11 cellular contexts compared by ENCODE assay signal in genomic region chr6:16321341-16321710, GRCh38.
DNase-seq lines count a peak whose midpoint lies in the region; ATAC-seq and TF ChIP-seq lines count a peak whose summit lies in the region.
"Had no signal": no experiment of that assay in that cellular context is flagged by ENCODE, and none has a peak within 500 bp of the region (broad histone marks: within the 10 kb centered on the region; RNA-seq: fewer than 3 reads in every experiment).

No MANE protein-coding gene starts in this region.

- no peak overlapping the region for H3K4me3 Mint-ChIP-seq in CD4-positive, alpha-beta T cell
- H3K4me3 Mint-ChIP-seq: memory B cell had no signal

- no peak for DNase-seq in CD4-positive, alpha-beta T cell
- DNase-seq in SJCRH30 (no peak), SW 1271 (lab: John Stamatoyannopoulos, UW) (no peak), AG08396 (ENCODE audit: low spot score) (no peak), NCI-H2196 (lab: John Stamatoyannopoulos, UW; ENCODE audit: unreplicated experiment) (no peak), HT-29 (ENCODE audit: low spot score) (no peak)
- DNase-seq in effector memory CD4-positive, alpha-beta T cell: no peak

- POLR2A ChIA-PET in CD4-positive, alpha-beta T cell (lab: Charles Lee): no interaction called here

- H3K27ac Mint-ChIP-seq in CD4-positive, alpha-beta T cell: peak overlapping the region; percentile 94

- intact Hi-C loops in CD4-positive, alpha-beta T cell (cut with DNase I, micrococcal nuclease): loop anchor here (5.0 to 10.0 kb wide), 3 partner anchors 86 to 1074 kb away; partner anchors contain the start of genes JARID2 (in 1 of the 2) and MYLIP (in 1 of the 2)

- CTCF ChIA-PET in CD4-positive, alpha-beta T cell (lab: Charles Lee): interaction anchor here (2.4 to 3.4 kb wide), 2 partner anchors 11 to 193 kb away, joined by 8 to 23 read pairs; no protein-coding TSS in a partner anchor

- peaks cover 83% of the 10 kb centered on the region for H3K4me1 Mint-ChIP-seq in CD4-positive, alpha-beta T cell (ENCODE audit: low read depth)

- H3K9me3 ChIP-seq in CD4-positive, alpha-beta T cell (ENCODE audit: control insufficient read depth, low read length): no peaks in the 10 kb centered on the region
- no peaks in the 10 kb centered on the region for H3K9me3 ChIP-seq in SJCRH30 (replicated peaks)
- no peaks in the 10 kb centered on the region for H3K9me3 ChIP-seq in effector memory CD4-positive, alpha-beta T cell (ENCODE audit: control insufficient read depth, low read length)

- H3K4me1 ChIP-seq in SJCRH30 (peaks cover 43% of the 10 kb centered on the region), rectal smooth muscle tissue (ENCODE audit: control insufficient read depth, insufficient read depth, low read length) (peaks cover 22% of the 10 kb centered on the region)
- H3K4me1 ChIP-seq in effector memory CD4-positive, alpha-beta T cell (ENCODE audit: control insufficient read depth, insufficient read depth, low read length, poor library complexity, severe bottlenecking): peaks cover 56% of the 10 kb centered on the region

- H3K27ac ChIP-seq in CD4-positive, alpha-beta T cell (ENCODE audit: low read depth, low read length): peak overlapping the region; percentile 93
- H3K27ac ChIP-seq in SJCRH30 (peak overlapping the region; percentile 93; the same call in 1 of the 2 replicates), rectal smooth muscle tissue (ENCODE audit: low read depth, low read length) (peak overlapping the region; percentile 23)
- H3K27ac ChIP-seq in effector memory CD4-positive, alpha-beta T cell (ENCODE audit: insufficient read depth, low read length, poor library complexity, severe bottlenecking): peak overlapping the region; percentile 89

- no peaks in the 10 kb centered on the region for H3K27me3 ChIP-seq in CD4-positive, alpha-beta T cell (ENCODE audit: control insufficient read depth, insufficient read depth, low read length)
- H3K27me3 ChIP-seq in SJCRH30 (no peaks in the 10 kb centered on the region), rectal smooth muscle tissue (ENCODE audit: control insufficient read depth, insufficient read depth, low read length) (no peaks in the 10 kb centered on the region)
- H3K27me3 ChIP-seq in effector memory CD4-positive, alpha-beta T cell (replicated peaks; ENCODE audit: control insufficient read depth, insufficient read depth, low read length, poor library complexity, severe bottlenecking): no peaks in the 10 kb centered on the region

- peaks cover 11% of the 10 kb centered on the region for H3K36me3 Mint-ChIP-seq in CD4-positive, alpha-beta T cell (ENCODE audit: low read depth)

- no peak for TF ChIP-seq CTCF in CD4-positive, alpha-beta T cell (IDR thresholded peaks at IDR 0.05)

- no peaks in the 10 kb centered on the region for H3K9me3 Mint-ChIP-seq in CD4-positive, alpha-beta T cell
- H3K9me3 Mint-ChIP-seq: memory B cell; stimulated activated naive CD8-positive, alpha-beta T cell treated with anti-CD3 and anti-CD28 coated beads, Interleukin-15, Interleukin-2, amounts not matched to agents 100 ng/mL and 50 ng/mL, for 24 hours had no signal

- H3K4me3 ChIP-seq in SJCRH30 (no peak overlapping the region), rectal smooth muscle tissue (ENCODE audit: low read length) (no peak overlapping the region)
- no peak overlapping the region for H3K4me3 ChIP-seq in effector memory CD4-positive, alpha-beta T cell (ENCODE audit: insufficient read depth, low read depth, low read length, poor library complexity, severe bottlenecking)

- no peak for ATAC-seq in CD4-positive, alpha-beta T cell (ENCODE audit: poor library complexity)

- no peaks in the 10 kb centered on the region for H3K36me3 ChIP-seq in SJCRH30
- H3K36me3 ChIP-seq in effector memory CD4-positive, alpha-beta T cell (ENCODE audit: control insufficient read depth, insufficient read depth, low read length): peaks cover 10% of the 10 kb centered on the region
- H3K36me3 ChIP-seq in rectal smooth muscle tissue (ENCODE audit: control insufficient read depth, insufficient read depth, low read length): no peaks in the 10 kb centered on the region

- no peak overlapping the region for H3K9ac ChIP-seq in rectal smooth muscle tissue (ENCODE audit: low read length)
- H3K9ac ChIP-seq: parathyroid adenoma had no signal

- H3K27me3 Mint-ChIP-seq in CD4-positive, alpha-beta T cell: no peaks in the 10 kb centered on the region
- H3K27me3 Mint-ChIP-seq: memory B cell; stimulated activated naive CD8-positive, alpha-beta T cell treated with anti-CD3 and anti-CD28 coated beads, Interleukin-15, Interleukin-2, amounts not matched to agents 100 ng/mL and 50 ng/mL, for 24 hours had no signal

Comparison
In these comparisons a context has a peak if more than half of its experiments do, and no peak if none do; other contexts are left out.
1. H3K27ac ChIP-seq: peak in every context shown above with its lines; median percentile 93 in CD4-positive, alpha-beta T cell; 93 in SJCRH30; 89 in effector memory CD4-positive, alpha-beta T cell; 23 in rectal smooth muscle tissue.